ENCODE assay signal across 28 cellular contexts in genomic region chr16:73023752-73024570, GRCh38. TPM values are rescaled to one million over a fixed set of nuclear protein-coding genes. Genes with fewer than 3 reads are reported as not detected.
DNase-seq lines count a peak whose midpoint lies in the region; ATAC-seq, FAIRE-seq and TF ChIP-seq lines count a peak whose summit lies in the region.
"Had no signal": no experiment of that assay in that cellular context is flagged by ENCODE, and none has a peak within 500 bp of the region (broad histone marks: within the 10 kb centered on the region; RNA-seq: fewer than 3 reads in every experiment).

No MANE protein-coding gene starts in this region.

- POLR2A ChIA-PET in HepG2 (lab: Yijun Ruan, JAX) = interaction anchor here (0.6 to 1.8 kb wide), 8 partner anchors 8 to 147 kb away, joined by 3 to 13 read pairs (median 4); partner anchors contain the start of gene ZFHX3

- H3K4me3 Mint-ChIP-seq in progenitor cell of endocrine pancreas (ENCODE audit: low read depth) = no peak overlapping the region
- H3K4me3 Mint-ChIP-seq: activated T-cell treated with anti-CD3 and anti-CD28 coated beads, Interleukin-2, amount 50 U/mL, for 24 hours; CD8-positive, alpha-beta T cell; WTC11 had no signal

- H3K27ac ChIP-seq in HepG2 (ENCODE audit: extremely low read length, insufficient read depth, low read length) (peak overlapping the region; percentile 35), right lobe of liver (no peak overlapping the region), coronary artery (peak overlapping the region; percentile 74 to 77)
- H3K27ac ChIP-seq: HL-60, skin epidermis had no signal

- H3K4me2 ChIP-seq in HepG2 (ENCODE audit: low read depth, low read length) = peak overlapping the region; percentile 5; the same call in 1 of the 2 replicates

- in situ Hi-C loops in HepG2 (cut with HindIII; ENCODE audit: extremely low pct_ligation_motif_present, low pct_unique_long_range_greater_than_20kb) = no loop called here

- peak; percentile 69 for FAIRE-seq in HepG2 (lab: Jason Lieb, UNC)
- FAIRE-seq: endometrium, GM12892, kidney had no signal

- peaks cover 31% of the 10 kb centered on the region for H4K20me1 ChIP-seq in HepG2 (ENCODE audit: insufficient read depth, low read length)

- peak; percentile 19; the same call in 2 of the 3 replicates for ATAC-seq in HepG2
- ATAC-seq in right lobe of liver = no peak
- ATAC-seq: CD8-positive, alpha-beta T cell; heart right ventricle; naive thymus-derived CD8-positive, alpha-beta T cell; WTC11 had no signal

- no peak overlapping the region for H2AFZ ChIP-seq in HepG2 (ENCODE audit: low read length)

- peaks cover 78% of the 10 kb centered on the region for H3K4me1 Mint-ChIP-seq in progenitor cell of endocrine pancreas (ENCODE audit: low read depth)
- H3K4me1 Mint-ChIP-seq: naive thymus-derived CD8-positive, alpha-beta T cell had no signal

- H3K36me3 Mint-ChIP-seq in progenitor cell of endocrine pancreas (ENCODE audit: insufficient read depth) = peaks cover 2% of the 10 kb centered on the region
- H3K36me3 Mint-ChIP-seq: CD8-positive, alpha-beta T cell; naive thymus-derived CD8-positive, alpha-beta T cell; WTC11 had no signal

- intact Hi-C loops in HepG2 (cut with micrococcal nuclease; ENCODE audit: unreplicated experiment) (no loop called here), right lobe of liver (cut with DNase I) (no loop called here)

- no peaks in the 10 kb centered on the region for H3K9me3 Mint-ChIP-seq in progenitor cell of endocrine pancreas (ENCODE audit: low read depth)
- H3K9me3 Mint-ChIP-seq: activated T-cell treated with anti-CD3 and anti-CD28 coated beads, Interleukin-2, amount 50 U/mL, for 24 hours; CD8-positive, alpha-beta T cell; naive thymus-derived CD8-positive, alpha-beta T cell; WTC11 had no signal

- TF ChIP-seq POLR2A in HepG2 (IDR thresholded peaks at IDR 0.05; ENCODE audit: insufficient read depth in 1 of 2, low read depth in 2 of 2, low read length in 2 of 2) = no peak
- no peak for TF ChIP-seq POLR2A in right lobe of liver (IDR thresholded peaks at IDR 0.05)

- TF ChIP-seq RAD21 in HepG2 (CRISPR knock-in tag; IDR thresholded peaks at IDR 0.05) = no peak; the same call in 1 of the 2 replicates

- DNase-seq in HepG2 (ENCODE audit: low spot score) (peak; percentile 77), right lobe of liver (no peak), coronary artery (ENCODE audit: low spot score) (peak; percentile 65), progenitor cell of endocrine pancreas (ENCODE audit: low spot score, unreplicated experiment) (no peak), ecto neural progenitor cell (ENCODE audit: low spot score) (no peak), NCI-H1694 (lab: John Stamatoyannopoulos, UW) (no peak)
- no peak for DNase-seq in stimulated activated CD4-positive, alpha-beta T cell treated with anti-CD3 and anti-CD28 coated beads, Interleukin-2, amount 100 ng/mL, for 24 hours
- no peak for DNase-seq in stimulated activated CD4-positive, alpha-beta T cell treated with anti-CD3 and anti-CD28 coated beads, Interleukin-2, amount 100 ng/mL, for 48 hours
- DNase-seq: ACHN; activated CD4-positive, alpha-beta T cell treated with anti-CD3 and anti-CD28 coated beads, Interleukin-2, amount 50 U/mL, for 1 hour; activated T-cell treated with anti-CD3 and anti-CD28 coated beads, Interleukin-2, amount 50 U/mL, for 24 hours; BE2C; CD8-positive, alpha-beta T cell; central memory CD4-positive, alpha-beta T cell; dermis blood vessel endothelial cell; foreskin melanocyte; heart right ventricle; kidney; naive thymus-derived CD8-positive, alpha-beta T cell; NCI-H2029 treated with DMSO at 0.1 percent for 48 hours; NCI-H226; NCI-H748 treated with DMSO at 0.1 percent for 48 hours; stimulated activated naive CD4-positive, alpha-beta T cell had no signal

- H3K79me2 ChIP-seq in HepG2 (ENCODE audit: insufficient read depth, low read length) = peaks cover 95% of the 10 kb centered on the region

- H3K27me3 Mint-ChIP-seq in progenitor cell of endocrine pancreas = no peaks in the 10 kb centered on the region

- H3K27me3 ChIP-seq in HepG2 (ENCODE audit: control insufficient read depth in 1 of 2, insufficient read depth in 2 of 2, low read length in 2 of 2) (no peaks in the 10 kb centered on the region), right lobe of liver (no peaks in the 10 kb centered on the region)
- H3K27me3 ChIP-seq: BE2C, heart right ventricle had no signal

- peaks cover under 1 to 3% of the 10 kb centered on the region in 2 experiments; a peak in 2 of 5 replicates for H3K36me3 ChIP-seq in HepG2 (replicated peaks in 1 of 2; ENCODE audit: control insufficient read depth in 1 of 2, insufficient read depth in 2 of 2, low read length in 2 of 2)
- H3K36me3 ChIP-seq in right lobe of liver = no peaks in the 10 kb centered on the region
- H3K36me3 ChIP-seq: BE2C, heart right ventricle had no signal

- H3K9me3 ChIP-seq in HepG2 (ENCODE audit: low read length) (no peaks in the 10 kb centered on the region), right lobe of liver (no peaks in the 10 kb centered on the region)
- H3K9me3 ChIP-seq: BE2C, heart right ventricle had no signal

- 70% methylated on average over 22 of the region's 22 CpGs for WGBS in HepG2 (ENCODE audit: low lambda C conversion rate)
- WGBS in right lobe of liver (ENCODE audit: insufficient coverage, low coverage, low lambda C conversion rate, missing lambda C conversion rate) = 85% methylated on average over 9 of the region's 22 CpGs

- no peak for TF ChIP-seq CTCF in HepG2 (CRISPR knock-in tag; IDR thresholded peaks at IDR 0.05)
- TF ChIP-seq CTCF in right lobe of liver (IDR thresholded peaks at IDR 0.05) = no peak
- no peak for TF ChIP-seq CTCF in coronary artery (IDR thresholded peaks at IDR 0.05)
- no peak for TF ChIP-seq CTCF in progenitor cell of endocrine pancreas (IDR thresholded peaks at IDR 0.05; ENCODE audit: unreplicated experiment)

- H3K4me3 ChIP-seq in HepG2 (replicated peaks in 1 of 3; ENCODE audit: insufficient read depth in 1 of 3, low read depth in 2 of 3, low read length in 3 of 3) (no peak overlapping the region), right lobe of liver (no peak overlapping the region), coronary artery (no peak overlapping the region)
- H3K4me3 ChIP-seq: heart right ventricle, skin epidermis had no signal

- H3K9ac ChIP-seq in HepG2 (ENCODE audit: insufficient read depth, low read depth, low read length) = no peak overlapping the region

- no TSS peak for BruUV-seq in HepG2 (replicated peaks; lab: Mats Ljungman, UMichigan)

- CTCF ChIA-PET in HepG2 (lab: Yijun Ruan, JAX; ENCODE audit: low intra/inter-chr PET ratio, low total read pairs) = no interaction called here

- H3K27ac Mint-ChIP-seq in progenitor cell of endocrine pancreas = peak overlapping the region; percentile 10
- H3K27ac Mint-ChIP-seq: activated T-cell treated with anti-CD3 and anti-CD28 coated beads, Interleukin-2, amount 50 U/mL, for 24 hours; CD8-positive, alpha-beta T cell; naive thymus-derived CD8-positive, alpha-beta T cell; WTC11 had no signal

- TF ChIP-seq EP300 in HepG2 (IDR thresholded peaks at IDR 0.05; ENCODE audit: low read depth in 2 of 2, low read length in 2 of 2) (peak; percentile 16 to 52; a peak in 3 of 4 replicates), HepG2 (CRISPR knock-in tag; IDR thresholded peaks at IDR 0.05; ENCODE audit: borderline replicate concordance) (no peak)

- H3K4me1 ChIP-seq in HepG2 (ENCODE audit: insufficient read depth, low read length) (peaks cover 94% of the 10 kb centered on the region), right lobe of liver (peaks cover 0 to 36% (median 8%) of the 10 kb centered on the region in 4 donors)

TF ChIP-seq in HepG2, 621 proteins besides CTCF, POLR2A, EP300 and RAD21 (continues in another document):
- TF ChIP-seq HNF4A (CRISPR knock-in tag; IDR thresholded peaks at IDR 0.05) (peak; percentile 80), NR2C2 (CRISPR knock-in tag; IDR thresholded peaks at IDR 0.05; ENCODE audit: borderline replicate concordance) (peak; percentile 38; the same call in 1 of the 2 replicates), ARID2 (CRISPR knock-in tag; IDR thresholded peaks at IDR 0.05; ENCODE audit: borderline replicate concordance) (peak; percentile 59; the same call in 1 of the 2 replicates), NKX3-1 (CRISPR knock-in tag; IDR thresholded peaks at IDR 0.05) (no peak), NR1H2 (CRISPR knock-in tag; IDR thresholded peaks at IDR 0.05; ENCODE audit: borderline replicate concordance, low read depth) (no peak), ZNF44 (CRISPR knock-in tag; IDR thresholded peaks at IDR 0.05) (no peak)

RNA-seq across cellular contexts. Expression of gene ZFHX3, which starts 24.0 kb away (rescaled TPM):
- 6.0 and 12.3 TPM in 2 replicates for total RNA-seq in HepG2 (2016; rRNA removed; fragmentation: Illumina TruSeq; extraction: Trizol)
- 1.8 and 1.9 TPM in 2 replicates for total RNA-seq in HepG2 (2016; cell fraction: cytosol; rRNA removed; fragmentation: Illumina TruSeq; extraction: Trizol; ENCODE audit: low read depth)
- total RNA-seq in HepG2 (2016; cell fraction: insoluble cytoplasmic fraction; rRNA removed; fragmentation: Illumina TruSeq; extraction: Trizol) = 5.6 and 10.6 TPM in 2 replicates
- 5.0 and 5.6 TPM in 2 replicates for total RNA-seq in HepG2 (2016; cell fraction: membrane; rRNA removed; fragmentation: Illumina TruSeq; extraction: Trizol)
- total RNA-seq in HepG2 (2016; cell fraction: nucleus; rRNA removed; fragmentation: Illumina TruSeq; extraction: Trizol) = 15.3 and 19.7 TPM in 2 replicates
- 5.0 and 5.3 TPM in 2 replicates for polyA plus RNA-seq in HepG2 (2011; rRNA removed)
- 3.5 and 4.2 TPM in 2 replicates for polyA plus RNA-seq in HepG2 (2011; cell fraction: cytosol; rRNA removed)
- polyA plus RNA-seq in HepG2 (2011; cell fraction: nucleus; rRNA removed) = 10.2 and 11.2 TPM in 2 replicates
- polyA plus RNA-seq in HepG2 (2012) = 12.6 and 14.4 TPM in 2 replicates
- polyA plus RNA-seq in HepG2 (2016; cell fraction: cytosol; fragmentation: Illumina TruSeq; extraction: Trizol; ENCODE audit: low read depth) = 0.31 and 0.36 TPM in 2 replicates
- polyA plus RNA-seq in HepG2 (2016; cell fraction: insoluble cytoplasmic fraction; fragmentation: Illumina TruSeq; extraction: Trizol; ENCODE audit: low read depth) = 8.6 and 11.4 TPM in 2 replicates
- polyA plus RNA-seq in HepG2 (2016; cell fraction: membrane; fragmentation: Illumina TruSeq; extraction: Trizol; ENCODE audit: low read depth) = 1.0 and 1.4 TPM in 2 replicates
- 16.2 and 17.6 TPM in 2 replicates for polyA plus RNA-seq in HepG2 (2016; cell fraction: nucleus; fragmentation: Illumina TruSeq; extraction: Trizol; ENCODE audit: insufficient read depth, low read depth)
- 12.7 and 18.2 TPM in 2 replicates for polyA minus RNA-seq in HepG2 (2011; rRNA and poly(A)+ RNA removed; ENCODE audit: low replicate concordance)
- polyA minus RNA-seq in HepG2 (2011; cell fraction: cytosol; rRNA and poly(A)+ RNA removed) = 16.9 and 20.7 TPM in 2 replicates
- polyA minus RNA-seq in HepG2 (2011; cell fraction: nucleus; rRNA and poly(A)+ RNA removed) = 23.9 and 27.2 TPM in 2 replicates
- total RNA-seq in right lobe of liver = 1 to 10 TPM; 7.1 to 9.4 (median 7.7) TPM
- total RNA-seq in progenitor cell of endocrine pancreas = 48.9 and 54.0 TPM in 2 replicates

Comparison
In these comparisons a context has a peak if more than half of its experiments do, and no peak if none do; other contexts are left out.
1. DNase-seq: peak in HepG2 (single experiment) and coronary artery (single experiment); none in right lobe of liver (0 of 3), progenitor cell of endocrine pancreas (single experiment), stimulated activated CD4-positive, alpha-beta T cell treated with anti-CD3 and anti-CD28 coated beads, Interleukin-2, amount 100 ng/mL, for 24 hours (0 of 2), ecto neural progenitor cell (single experiment), NCI-H1694 (single experiment) and stimulated activated CD4-positive, alpha-beta T cell treated with anti-CD3 and anti-CD28 coated beads, Interleukin-2, amount 100 ng/mL, for 48 hours (0 of 2).
2. H3K27ac ChIP-seq: peak in HepG2 (single experiment) and coronary artery (2 of 2); none in right lobe of liver (0 of 3).